In genomic region chr10:30529373-30529998, GRCh38 we compare ENCODE assay signal across 1 cellular context.
TF ChIP-seq lines count a peak whose summit lies in the region.

No MANE protein-coding gene starts in this region.

TF ChIP-seq in GM23338, 12 proteins besides CTCF, POLR2A, EP300 and RAD21 (continued from another document):
- TF ChIP-seq ZNF462 (CRISPR knock-in tag; IDR thresholded peaks at IDR 0.05) (no peak), REST (IDR thresholded peaks at IDR 0.05; ENCODE audit: unreplicated experiment) (no peak)
